20 cellular contexts compared by ENCODE assay signal in the genomic region with DNA sequence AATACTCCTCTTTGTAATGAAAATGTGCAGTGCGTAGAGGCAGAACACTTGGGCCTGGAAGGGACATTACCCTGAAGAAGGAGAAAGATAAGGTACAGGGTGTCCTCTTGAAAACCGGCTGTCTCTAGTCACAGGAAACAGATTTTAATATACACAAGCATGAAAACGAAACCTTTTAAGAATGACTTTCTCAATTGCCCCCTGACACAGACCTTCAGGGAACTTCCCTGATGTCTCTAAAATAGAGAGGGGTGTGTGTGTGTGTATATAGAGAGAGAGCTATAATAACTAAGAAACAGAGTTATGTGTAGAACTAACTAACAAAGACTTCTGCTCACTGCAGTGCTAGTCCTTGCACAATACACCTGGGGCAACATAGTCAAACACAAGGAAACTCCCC.
DNase-seq lines count a peak whose midpoint lies in the region; ATAC-seq and TF ChIP-seq lines count a peak whose summit lies in the region.
"Had no signal": no experiment of that assay in that cellular context is flagged by ENCODE, and none has a peak within 500 bp of the region (broad histone marks: within the 10 kb centered on the region; RNA-seq: fewer than 3 reads in every experiment).

No MANE protein-coding gene starts in this region.

- H3K36me3 ChIP-seq in tibial artery: no peaks in the 10 kb centered on the region
- H3K36me3 ChIP-seq: BE2C, heart right ventricle, sigmoid colon had no signal

- DNase-seq in renal cortical epithelial cell (ENCODE audit: low read depth): peak; percentile 11
- DNase-seq in tibial artery: no peak
- no peak for DNase-seq in activated CD4-positive, alpha-beta T cell treated with anti-CD3 and anti-CD28 coated beads, Interleukin-2, amount 50 U/mL, for 1 hour
- DNase-seq in NCI-H1105 treated with DMSO at 0.1 percent for 48 hours (lab: John Stamatoyannopoulos, UW): no peak
- DNase-seq: activated CD4-positive, alpha-beta T cell treated with anti-CD3 and anti-CD28 coated beads for 36 hours; activated naive CD8-positive, alpha-beta T cell treated with anti-CD3 and anti-CD28 coated beads for 36 hours; BE2C; effector CD8-positive, alpha-beta T cell; heart right ventricle; kidney; midbrain; NCI-H1436 treated with DMSO at 0.1 percent for 48 hours; NCI-H446 treated with DMSO at 0.1 percent for 48 hours; sigmoid colon; stimulated activated CD4-positive, alpha-beta T cell treated with anti-CD3 and anti-CD28 coated beads, Interleukin-2, amount 100 ng/mL, for 24 hours; T-helper 9 cell had no signal

- no peak overlapping the region for H3K27ac ChIP-seq in tibial artery
- H3K27ac ChIP-seq: heart right ventricle, KMS-11, sigmoid colon had no signal

- no peaks in the 10 kb centered on the region for H3K4me1 ChIP-seq in tibial artery
- H3K4me1 ChIP-seq: BE2C, heart right ventricle, sigmoid colon had no signal

- H3K4me3 ChIP-seq in tibial artery: no peak overlapping the region
- H3K4me3 ChIP-seq: heart right ventricle, sigmoid colon had no signal

- ATAC-seq in GM18870 (IDR thresholded peaks at IDR 0.05; ENCODE audit: unreplicated experiment) (peak; percentile 77), HG02588 (IDR thresholded peaks at IDR 0.05; ENCODE audit: unreplicated experiment) (peak; percentile 72), HG03432 (IDR thresholded peaks at IDR 0.05; ENCODE audit: unreplicated experiment) (peak; percentile 92)
- ATAC-seq: activated CD4-positive, alpha-beta T cell treated with anti-CD3 and anti-CD28 coated beads for 36 hours had no signal

- intact Hi-C loops in tibial artery (cut with DNase I; ENCODE audit: low total_unique reads): no loop called here

- TF ChIP-seq CTCF in tibial artery (IDR thresholded peaks at IDR 0.05): no peak

- H3K9me3 ChIP-seq in tibial artery: no peaks in the 10 kb centered on the region
- H3K9me3 ChIP-seq: BE2C, heart right ventricle, sigmoid colon had no signal

- H3K27me3 ChIP-seq in tibial artery: no peaks in the 10 kb centered on the region
- H3K27me3 ChIP-seq: BE2C, heart right ventricle, sigmoid colon had no signal
